In genomic region chr19:43126720-43127119, GRCh38 we compare ENCODE assay signal across 26 cellular contexts. TPM values are rescaled to one million over a fixed set of nuclear protein-coding genes. Genes with fewer than 3 reads are reported as not detected.
"Had no signal": no experiment of that assay in that cellular context is flagged by ENCODE, and none has a peak within 500 bp of the region (broad histone marks: within the 10 kb centered on the region; RNA-seq: fewer than 3 reads in every experiment).

No MANE protein-coding gene starts in this region.

- H3K27ac ChIP-seq: adrenal gland, ascending aorta, coronary artery, gastrocnemius medialis, right lobe of liver, stomach, transverse colon, uterus had no signal

- H3K4me1 ChIP-seq: adrenal gland, ascending aorta, gastrocnemius medialis, right lobe of liver, stomach, transverse colon, uterus had no signal

- H3K36me3 ChIP-seq: adrenal gland, ascending aorta, gastrocnemius medialis, right lobe of liver, stomach, transverse colon, uterus had no signal

- H3K27me3 ChIP-seq: adrenal gland, ascending aorta, gastrocnemius medialis, right lobe of liver, stomach, transverse colon, uterus had no signal

- H3K9me3 ChIP-seq: adrenal gland, ascending aorta, gastrocnemius medialis, right lobe of liver, transverse colon, uterus had no signal

- DNase-seq: activated CD4-positive, alpha-beta T cell treated with anti-CD3 and anti-CD28 coated beads for 1 hour; activated CD4-positive, alpha-beta T cell treated with anti-CD3 and anti-CD28 coated beads, Interleukin-2, amount 50 U/mL, for 4 hours; activated CD8-positive, alpha-beta memory T cell treated with anti-CD3 and anti-CD28 coated beads, Interleukin-2, amount 50 U/mL, for 48 hours; activated naive CD4-positive, alpha-beta T cell; activated T-cell treated with anti-CD3 and anti-CD28 coated beads, Interleukin-2, amount 50 U/mL, for 4 hours; adrenal gland; cerebellar nuclear complex; erythroblast; gastrocnemius medialis; hippocampal formation; left ventricle myocardium superior; midbrain; right lobe of liver; stimulated activated CD4-positive, alpha-beta T cell treated with anti-CD3 and anti-CD28 coated beads, Interleukin-15, amount 100 ng/mL, for 24 hours; stomach; T-helper 9 cell; transverse colon; uterus had no signal

- H3K4me3 ChIP-seq: adrenal gland, ascending aorta, coronary artery, gastrocnemius medialis, right lobe of liver, smooth muscle cell, stomach, transverse colon, uterus had no signal

- H3K4me2 ChIP-seq: smooth muscle cell had no signal

RNA-seq across cellular contexts. Expression of gene PSG2, which starts 44.2 kb away (rescaled TPM):
- total RNA-seq: activated CD8-positive, alpha-beta memory T cell treated with anti-CD3 and anti-CD28 coated beads for 36 hours; activated T-cell treated with anti-CD3 and anti-CD28 coated beads, Interleukin-2, amount 50 U/mL, for 4 hours; activated T-helper 2 cell treated with anti-CD3 and anti-CD28 coated beads, Interferon-gamma antibody, Interleukin-2, Interleukin-4, amounts not matched to agents 10 μg/mL and 5 μg/mL and 100 μg/mL, durations not matched to agents 14 hours and 24 hours and 36 hours; adrenal gland; ascending aorta; gastrocnemius medialis; left ventricle myocardium superior; natural killer cell treated with Interleukin-12 subunit alpha and Interleukin-12 subunit beta and Interleukin-15 and Interleukin-18, amount 100 ng/mL, for 72 hours; right lobe of liver; smooth muscle cell; stomach; T-helper 1 cell treated with Interleukin-12 subunit alpha and Interleukin-12 subunit beta and Interleukin-4 antibody, amounts not matched to agents 30 ng/mL and 1 ng/mL, for 36 hours; temporal lobe; transverse colon; uterus had no signal
- polyA plus RNA-seq: adrenal gland, smooth muscle cell, stomach had no signal

RNA-seq across cellular contexts. Expression of gene PSG5, which starts 59.6 kb away (rescaled TPM):
- total RNA-seq: activated CD8-positive, alpha-beta memory T cell treated with anti-CD3 and anti-CD28 coated beads for 36 hours; activated T-cell treated with anti-CD3 and anti-CD28 coated beads, Interleukin-2, amount 50 U/mL, for 4 hours; activated T-helper 2 cell treated with anti-CD3 and anti-CD28 coated beads, Interferon-gamma antibody, Interleukin-2, Interleukin-4, amounts not matched to agents 10 μg/mL and 5 μg/mL and 100 μg/mL, durations not matched to agents 14 hours and 24 hours and 36 hours; adrenal gland; ascending aorta; gastrocnemius medialis; left ventricle myocardium superior; natural killer cell treated with Interleukin-12 subunit alpha and Interleukin-12 subunit beta and Interleukin-15 and Interleukin-18, amount 100 ng/mL, for 72 hours; right lobe of liver; smooth muscle cell; stomach; T-helper 1 cell treated with Interleukin-12 subunit alpha and Interleukin-12 subunit beta and Interleukin-4 antibody, amounts not matched to agents 30 ng/mL and 1 ng/mL, for 36 hours; temporal lobe; transverse colon; uterus had no signal
- polyA plus RNA-seq: adrenal gland, smooth muscle cell, stomach had no signal
